18 cellular contexts compared by ENCODE assay signal in genomic region chr1:41532206-41532975, GRCh38. TPM values are rescaled to one million over a fixed set of nuclear protein-coding genes. Genes with fewer than 3 reads are reported as not detected.
A peak's percentile ranks its signal among the peaks of the same experiment; 100 is the strongest.
DNase-seq lines count a peak whose midpoint lies in the region; ATAC-seq and TF ChIP-seq lines count a peak whose summit lies in the region.
"Had no signal": no experiment of that assay in that cellular context is flagged by ENCODE, and none has a peak within 500 bp of the region (broad histone marks: within the 10 kb centered on the region; RNA-seq: fewer than 3 reads in every experiment).

No MANE protein-coding gene starts in this region.

- peaks cover 83% of the 10 kb centered on the region for H3K36me3 Mint-ChIP-seq in activated CD4-positive, alpha-beta T cell treated with anti-CD3 and anti-CD28 coated beads, Interleukin-2, amount 10 ng/mL, durations not matched to agents 24 days and 14 days (ENCODE audit: low read depth)

- peak overlapping the region; percentile 2 for H3K27ac Mint-ChIP-seq in activated CD4-positive, alpha-beta T cell treated with anti-CD3 and anti-CD28 coated beads, Interleukin-2, amount 10 ng/mL, durations not matched to agents 24 days and 14 days
- H3K27ac Mint-ChIP-seq: HFFc6 had no signal

- peaks cover 36% of the 10 kb centered on the region for H3K9me3 Mint-ChIP-seq in activated CD4-positive, alpha-beta T cell treated with anti-CD3 and anti-CD28 coated beads, Interleukin-2, amount 10 ng/mL, durations not matched to agents 24 days and 14 days
- H3K9me3 Mint-ChIP-seq: CD8-positive, alpha-beta memory T cell; HFFc6 had no signal

- no peaks in the 10 kb centered on the region for H3K27me3 Mint-ChIP-seq in activated CD4-positive, alpha-beta T cell treated with anti-CD3 and anti-CD28 coated beads, Interleukin-2, amount 10 ng/mL, durations not matched to agents 24 days and 14 days
- H3K27me3 Mint-ChIP-seq: CD8-positive, alpha-beta memory T cell had no signal

- peaks cover 16% of the 10 kb centered on the region for H3K4me1 Mint-ChIP-seq in activated CD4-positive, alpha-beta T cell treated with anti-CD3 and anti-CD28 coated beads, Interleukin-2, amount 10 ng/mL, durations not matched to agents 24 days and 14 days

- no peak for TF ChIP-seq POLR2A in suprapubic skin (IDR thresholded peaks at IDR 0.05)

- no peak overlapping the region for H3K27ac ChIP-seq in heart right ventricle
- no peak overlapping the region for H3K27ac ChIP-seq in suprapubic skin
- H3K27ac ChIP-seq: BLaER1 had no signal

- no peak for TF ChIP-seq EP300 in suprapubic skin (IDR thresholded peaks at IDR 0.05)

- ATAC-seq in heart right ventricle, result no peak

- H3K4me3 ChIP-seq in heart right ventricle (no peak overlapping the region), suprapubic skin (no peak overlapping the region), H7 (ENCODE audit: insufficient read depth, low read depth, low read length) (no peak overlapping the region)
- H3K4me3 ChIP-seq: BLaER1 had no signal

- TF ChIP-seq CTCF in heart right ventricle (IDR thresholded peaks at IDR 0.05), result no peak
- no peak for TF ChIP-seq CTCF in suprapubic skin (IDR thresholded peaks at IDR 0.05)

- DNase-seq in activated CD4-positive, alpha-beta T cell treated with anti-CD3 and anti-CD28 coated beads, Interleukin-2, amount 10 ng/mL, durations not matched to agents 24 days and 14 days, result no peak
- DNase-seq in activated CD4-positive, alpha-beta T cell treated with anti-CD3 and anti-CD28 coated beads for 4 hours, result no peak
- DNase-seq in cardiac septum (ENCODE audit: low spot score), result peak; percentile 71
- no peak for DNase-seq in heart right ventricle
- peak; percentile 32 for DNase-seq in islet precursor cell
- peak; percentile 22 to 35 for DNase-seq in suprapubic skin (ENCODE audit: low spot score in 2 of 2)
- DNase-seq in H7, result no peak
- DNase-seq in NOMO-1 treated with dmso at 0.1 percent for 144 hours (lab: John Stamatoyannopoulos, UW; ENCODE audit: unreplicated experiment), result no peak
- DNase-seq: 8988T, GF-D8, GOT3, HFFc6, MV-4-11, NCI-H1417 treated with DMSO at 0.1 percent for 48 hours, NCI-H2029 treated with DMSO at 0.1 percent for 48 hours, NCI-H510A treated with DMSO at 0.1 percent for 48 hours had no signal

- H3K36me3 ChIP-seq in heart right ventricle (no peaks in the 10 kb centered on the region), suprapubic skin (no peaks in the 10 kb centered on the region), H7 (replicated peaks; ENCODE audit: control insufficient read depth, insufficient read depth, low read length) (no peaks in the 10 kb centered on the region)
- H3K36me3 ChIP-seq: BLaER1 had no signal

- no peaks in the 10 kb centered on the region for H3K27me3 ChIP-seq in heart right ventricle
- H3K27me3 ChIP-seq in suprapubic skin, result no peaks in the 10 kb centered on the region
- no peaks in the 10 kb centered on the region for H3K27me3 ChIP-seq in H7 (ENCODE audit: control insufficient read depth, insufficient read depth, low read length)
- H3K27me3 ChIP-seq: BLaER1 had no signal

- peaks cover 0 to 21% (median 13%) of the 10 kb centered on the region in 9 donors for H3K4me1 ChIP-seq in heart right ventricle
- no peaks in the 10 kb centered on the region for H3K4me1 ChIP-seq in suprapubic skin

- H3K4me3 Mint-ChIP-seq in activated CD4-positive, alpha-beta T cell treated with anti-CD3 and anti-CD28 coated beads, Interleukin-2, amount 10 ng/mL, durations not matched to agents 24 days and 14 days, result no peak overlapping the region
- H3K4me3 Mint-ChIP-seq: CD8-positive, alpha-beta memory T cell; HFFc6 had no signal

- intact Hi-C loops in activated CD4-positive, alpha-beta T cell treated with anti-CD3 and anti-CD28 coated beads, Interleukin-2, amount 10 ng/mL, durations not matched to agents 24 days and 14 days (cut with micrococcal nuclease), result no loop called here
- intact Hi-C loops in cardiac septum (cut with DNase I), result no loop called here
- intact Hi-C loops in heart right ventricle (cut with DNase I), result no loop called here

- WGBS in heart right ventricle, 2 donors, result 89 to 95% methylated on average over 8 of the region's 8 CpGs
- 90% methylated on average over 8 of the region's 8 CpGs for WGBS in suprapubic skin

- H3K9me3 ChIP-seq in heart right ventricle (no peaks in the 10 kb centered on the region), suprapubic skin (no peaks in the 10 kb centered on the region)
- H3K9me3 ChIP-seq: BLaER1 had no signal

RNA-seq across cellular contexts. Expression of gene EDN2, which starts 47.9 kb away (rescaled TPM):
- not detected in 2 replicates for total RNA-seq in activated CD4-positive, alpha-beta T cell treated with anti-CD3 and anti-CD28 coated beads, Interleukin-2, amount 10 ng/mL, durations not matched to agents 24 days and 14 days
- 1.1 TPM for total RNA-seq in cardiac septum
- total RNA-seq in heart right ventricle, result 1 to 10 TPM in 3 of 10 donors, under 1 TPM in 3, not detected in 4; 0.30 to 8.5 (median 0.96) TPM
- 1 to 10 TPM in 1 of 2 donors, not detected in 1; 2.0 TPM for polyA plus RNA-seq in heart right ventricle
- total RNA-seq in suprapubic skin, result 10 to 100 TPM in 1 of 4 donors, 1 to 10 TPM in 3; 2.3 to 10.2 (median 8.3) TPM
- total RNA-seq in H7 (2014; rRNA removed; shearing (Covaris generic)), result 0.55 and 0.81 TPM in 2 replicates
- total RNA-seq: CD8-positive, alpha-beta memory T cell; HFFc6 had no signal
- polyA plus RNA-seq: CD8-positive, alpha-beta memory T cell had no signal

Comparison
In these comparisons a context has a peak if more than half of its experiments do, and no peak if none do; other contexts are left out.
1. DNase-seq: peak in cardiac septum (single experiment), islet precursor cell (single experiment) and suprapubic skin (2 of 2); none in activated CD4-positive, alpha-beta T cell treated with anti-CD3 and anti-CD28 coated beads, Interleukin-2, amount 10 ng/mL, durations not matched to agents 24 days and 14 days (single experiment), activated CD4-positive, alpha-beta T cell treated with anti-CD3 and anti-CD28 coated beads for 4 hours (0 of 2), heart right ventricle (0 of 2), H7 (single experiment) and NOMO-1 treated with dmso at 0.1 percent for 144 hours (single experiment).